In the genomic region with DNA sequence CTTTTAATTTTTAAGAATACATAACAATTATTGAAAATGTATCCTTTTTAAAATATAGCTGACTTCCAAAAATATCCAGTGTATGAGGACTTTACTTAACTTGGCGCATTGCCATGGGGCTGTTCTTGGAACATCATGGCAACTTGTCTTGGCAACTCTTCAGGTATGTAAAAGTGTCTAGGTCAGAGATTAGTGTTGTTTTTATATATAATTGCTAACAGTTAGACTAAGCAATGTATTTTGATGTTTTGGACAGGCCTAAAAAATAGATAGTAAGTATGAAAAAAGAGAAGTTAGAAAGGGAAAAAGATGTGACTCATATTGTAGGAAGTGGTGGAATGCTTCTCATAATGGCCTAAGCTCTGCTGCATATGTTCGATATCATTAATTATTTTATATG, we compare ENCODE assay signal across 10 cellular contexts.
DNase-seq lines count a peak whose midpoint lies in the region; ATAC-seq lines count a peak whose summit lies in the region.
"Had no signal": no experiment of that assay in that cellular context is flagged by ENCODE, and none has a peak within 500 bp of the region (broad histone marks: within the 10 kb centered on the region; RNA-seq: fewer than 3 reads in every experiment).

No MANE protein-coding gene starts in this region.

- no peak overlapping the region for H2AK5ac ChIP-seq in trophoblast cell (ENCODE audit: low read length)

- no peak overlapping the region for H3K4me3 ChIP-seq in trophoblast cell (ENCODE audit: low read depth, low read length)
- H3K4me3 ChIP-seq: Peyer's patch had no signal

- no peak overlapping the region for H3K27ac ChIP-seq in trophoblast cell (ENCODE audit: low read depth, low read length)
- H3K27ac ChIP-seq: Peyer's patch had no signal

- no CpG with 5 or more reads among the region's 2 CpGs for WGBS in trophoblast cell (ENCODE audit: extremely low coverage, insufficient coverage, insufficient read length)

- H3K79me2 ChIP-seq in trophoblast cell (ENCODE audit: control insufficient read depth, insufficient read depth, low read length, poor library complexity), result no peaks in the 10 kb centered on the region

- H3K4me2 ChIP-seq in trophoblast cell (ENCODE audit: low read length), result no peak overlapping the region

- no peak overlapping the region for H2BK12ac ChIP-seq in trophoblast cell (ENCODE audit: low read length)

- H3K23ac ChIP-seq in trophoblast cell (ENCODE audit: low read length), result no peak overlapping the region

- no peak overlapping the region for H3K9ac ChIP-seq in trophoblast cell (ENCODE audit: low read length)

- no peaks in the 10 kb centered on the region for H3K9me3 ChIP-seq in trophoblast cell (ENCODE audit: insufficient read depth, low read depth, low read length)
- H3K9me3 ChIP-seq: Peyer's patch had no signal

- H3K14ac ChIP-seq in trophoblast cell (ENCODE audit: low read length), result no peak overlapping the region

- peaks cover 10 to 11% of the 10 kb centered on the region in 2 experiments for H3K36me3 ChIP-seq in trophoblast cell (ENCODE audit: control insufficient read depth in 1 of 2, insufficient read depth in 2 of 2, low read length in 2 of 2)

- H3K18ac ChIP-seq in trophoblast cell (ENCODE audit: low read length), result no peak overlapping the region

- no peak overlapping the region for H2AFZ ChIP-seq in trophoblast cell (ENCODE audit: insufficient read depth, low read length, poor library complexity)

- DNase-seq in A172 (ENCODE audit: low spot score) (peak; percentile 38), HS-27A (ENCODE audit: low read depth) (peak; percentile 66), amniotic epithelial cell (ENCODE audit: low read depth) (peak; percentile 86), left ventricle myocardium superior (no peak), trophoblast cell (no peak)
- DNase-seq: COR-L47, Peyer's patch had no signal

- intact Hi-C loops in left ventricle myocardium superior (cut with micrococcal nuclease), result no loop called here

- H2BK120ac ChIP-seq in trophoblast cell (ENCODE audit: insufficient read depth, low read length, poor library complexity), result no peak overlapping the region

- no peak overlapping the region for H3K4ac ChIP-seq in trophoblast cell (ENCODE audit: low read depth, low read length)

- no peaks in the 10 kb centered on the region for H3K79me1 ChIP-seq in trophoblast cell (ENCODE audit: low read length)

- H2BK5ac ChIP-seq in trophoblast cell (ENCODE audit: low read depth, low read length, poor library complexity), result no peak overlapping the region

- H3K27me3 ChIP-seq in trophoblast cell (ENCODE audit: insufficient read depth, low read length), result no peaks in the 10 kb centered on the region
- H3K27me3 ChIP-seq: Peyer's patch had no signal

- H4K8ac ChIP-seq in trophoblast cell (ENCODE audit: low read depth, low read length), result no peak overlapping the region

- H4K91ac ChIP-seq in trophoblast cell (ENCODE audit: low read depth, low read length), result no peak overlapping the region

- ATAC-seq in left ventricle myocardium superior, result peak; percentile 73
- ATAC-seq in HG02623 (IDR thresholded peaks at IDR 0.05; ENCODE audit: unreplicated experiment), result no peak
- ATAC-seq in GM18502 (IDR thresholded peaks at IDR 0.05; ENCODE audit: poor library complexity, unreplicated experiment), result no peak
- ATAC-seq in HG02973 (IDR thresholded peaks at IDR 0.05; ENCODE audit: unreplicated experiment), result no peak

- no peak overlapping the region for H4K12ac ChIP-seq in trophoblast cell (ENCODE audit: low read depth, low read length)

- H3K4me1 ChIP-seq in trophoblast cell (ENCODE audit: control insufficient read depth in 1 of 2, insufficient read depth in 2 of 2, low read length in 2 of 2), result no peaks in the 10 kb centered on the region
- H3K4me1 ChIP-seq: Peyer's patch had no signal

Comparison
In these comparisons a context has a peak if more than half of its experiments do, and no peak if none do; other contexts are left out.
1. DNase-seq: peak in A172 (single experiment), HS-27A (single experiment) and amniotic epithelial cell (single experiment); none in left ventricle myocardium superior (single experiment) and trophoblast cell (0 of 2).